Comparison of ENCODE assay signal across 1 cellular context in the genomic region with DNA sequence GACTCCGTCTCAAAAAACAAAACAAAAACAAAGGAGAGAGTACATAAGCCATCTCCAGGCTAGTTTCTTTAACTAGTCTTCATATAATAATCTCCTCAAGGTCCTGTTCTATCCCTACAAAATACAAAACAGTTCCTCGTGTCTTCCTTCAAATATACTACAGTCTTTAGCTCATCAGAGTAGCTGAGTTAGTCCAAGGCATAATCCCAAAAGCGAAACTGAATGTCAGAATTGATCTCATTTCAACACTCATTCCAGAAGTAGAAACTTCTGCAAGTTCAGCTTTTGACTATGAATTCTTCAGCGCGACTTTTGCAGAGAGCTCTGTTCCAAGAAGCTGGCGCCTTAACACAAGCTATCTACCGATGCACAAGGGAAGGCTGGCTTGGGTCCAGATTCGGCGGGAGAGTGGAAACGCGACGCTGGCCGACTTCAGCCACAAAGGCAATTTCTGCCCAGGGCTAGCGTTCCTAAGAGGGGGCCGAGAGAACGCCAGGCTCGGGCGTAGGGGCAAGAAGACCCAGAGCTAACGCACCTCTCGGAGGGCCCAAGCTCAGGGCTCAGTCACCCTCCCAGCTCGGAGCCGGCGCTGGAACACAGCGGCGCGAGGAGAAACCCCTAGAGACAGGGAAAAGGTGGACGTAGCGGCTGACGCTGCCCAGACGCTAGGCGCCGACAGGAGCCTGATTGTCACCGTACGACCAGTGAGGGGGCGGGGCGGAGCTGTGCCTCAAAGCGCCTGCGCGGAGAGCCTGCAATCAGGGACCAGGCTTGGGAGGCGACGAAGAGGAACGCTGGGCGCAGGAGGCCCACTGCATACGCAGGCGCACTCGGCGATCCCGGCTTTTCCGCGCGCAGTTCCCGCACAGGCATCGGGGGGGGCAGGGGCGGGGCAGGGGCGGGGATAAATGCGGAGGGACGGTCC.
TF ChIP-seq lines count a peak whose summit lies in the region.

No MANE protein-coding gene starts in this region.

TF ChIP-seq in HepG2, 621 proteins besides CTCF, POLR2A, EP300 and RAD21 (continued from another document and continues in another):
- no peak for TF ChIP-seq CHCHD3 (CRISPR knock-in tag; IDR thresholded peaks at IDR 0.05)
- no peak for TF ChIP-seq ZNF432 (CRISPR knock-in tag; IDR thresholded peaks at IDR 0.05; ENCODE audit: borderline replicate concordance)
- no peak for TF ChIP-seq FOXM1 (CRISPR knock-in tag; IDR thresholded peaks at IDR 0.05)
- TF ChIP-seq KLF15 (CRISPR knock-in tag; IDR thresholded peaks at IDR 0.05; ENCODE audit: borderline replicate concordance): 0 out of 2 replicates have a peak, but pooled peaks have one; percentile 63
- TF ChIP-seq HDAC2 (CRISPR knock-in tag; IDR thresholded peaks at IDR 0.05): peak; percentile 32
- no peak for TF ChIP-seq SIN3B (IDR thresholded peaks at IDR 0.05; ENCODE audit: low read length)
- peak; percentile 83 for TF ChIP-seq HNF1B (CRISPR knock-in tag; IDR thresholded peaks at IDR 0.05)
- peak; percentile 83 for TF ChIP-seq ASH2L (IDR thresholded peaks at IDR 0.05; ENCODE audit: insufficient read length, low read depth, low read length)
- no peak for TF ChIP-seq HNF4G (IDR thresholded peaks at IDR 0.05; ENCODE audit: borderline replicate concordance, low read depth, low read length)
- no peak for TF ChIP-seq HNF4G (CRISPR knock-in tag; IDR thresholded peaks at IDR 0.05; ENCODE audit: borderline replicate concordance, low read depth)
- TF ChIP-seq ZNF576 (CRISPR knock-in tag; IDR thresholded peaks at IDR 0.05): no peak
- TF ChIP-seq ZNF484 (CRISPR knock-in tag; IDR thresholded peaks at IDR 0.05; ENCODE audit: borderline replicate concordance, low read depth): no peak
- TF ChIP-seq, protein P1, sequence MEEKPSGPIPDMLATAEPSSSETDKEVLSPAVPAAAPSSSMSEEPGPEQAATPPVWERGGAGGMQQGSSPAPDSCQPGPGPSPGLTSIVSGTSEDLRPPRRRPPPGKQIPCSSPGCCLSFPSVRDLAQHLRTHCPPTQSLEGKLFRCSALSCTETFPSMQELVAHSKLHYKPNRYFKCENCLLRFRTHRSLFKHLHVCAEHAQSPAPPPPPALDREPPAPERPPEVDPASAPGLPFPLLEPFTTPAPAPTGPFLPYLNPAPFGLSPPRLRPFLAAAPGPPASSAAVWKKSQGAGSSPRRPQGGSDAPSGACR (CRISPR knock-in tag; IDR thresholded peaks at IDR 0.05): no peak
- TF ChIP-seq SP4 (CRISPR knock-in tag; IDR thresholded peaks at IDR 0.05): peak; percentile 69; the same call in 1 of the 2 replicates
- no peak for TF ChIP-seq FOXO4 (CRISPR knock-in tag; conservative IDR thresholded peaks at IDR 0.05)
- peak; percentile 35; the same call in 1 of the 2 replicates for TF ChIP-seq ZNF34 (CRISPR knock-in tag; IDR thresholded peaks at IDR 0.05; ENCODE audit: borderline replicate concordance)
- TF ChIP-seq REST (IDR thresholded peaks at IDR 0.05; ENCODE audit: borderline replicate concordance in 1 of 2, low read depth in 1 of 2, low read length in 2 of 2): peak in 1 of 2 experiments; percentile 28; a peak in 1 of 4 replicates
- no peak for TF ChIP-seq TFE3 (CRISPR knock-in tag; IDR thresholded peaks at IDR 0.05)
- no peak for TF ChIP-seq ZNF17 (CRISPR knock-in tag; IDR thresholded peaks at IDR 0.05)
- no peak for TF ChIP-seq NFRKB (IDR thresholded peaks at IDR 0.05)
- 0 out of 2 replicates have a peak, but pooled peaks have one; percentile 49 for TF ChIP-seq ZNF143 (CRISPR knock-in tag; IDR thresholded peaks at IDR 0.05)
- TF ChIP-seq IRF1 (CRISPR knock-in tag; IDR thresholded peaks at IDR 0.05; ENCODE audit: low read depth): 0 out of 2 replicates have a peak, but pooled peaks have one; percentile 67
- TF ChIP-seq ARID4A (CRISPR knock-in tag; IDR thresholded peaks at IDR 0.05; ENCODE audit: borderline replicate concordance): peak; percentile 72
- peak; percentile 71; the same call in 1 of the 2 replicates for TF ChIP-seq ZNF101 (CRISPR knock-in tag; IDR thresholded peaks at IDR 0.05; ENCODE audit: borderline replicate concordance, low read depth)
- no peak for TF ChIP-seq ZNF563 (CRISPR knock-in tag; IDR thresholded peaks at IDR 0.05)
- 0 out of 2 replicates have a peak, but pooled peaks have one; percentile 57 for TF ChIP-seq YEATS4 (CRISPR knock-in tag; IDR thresholded peaks at IDR 0.05; ENCODE audit: borderline replicate concordance)
- TF ChIP-seq, protein P2, sequence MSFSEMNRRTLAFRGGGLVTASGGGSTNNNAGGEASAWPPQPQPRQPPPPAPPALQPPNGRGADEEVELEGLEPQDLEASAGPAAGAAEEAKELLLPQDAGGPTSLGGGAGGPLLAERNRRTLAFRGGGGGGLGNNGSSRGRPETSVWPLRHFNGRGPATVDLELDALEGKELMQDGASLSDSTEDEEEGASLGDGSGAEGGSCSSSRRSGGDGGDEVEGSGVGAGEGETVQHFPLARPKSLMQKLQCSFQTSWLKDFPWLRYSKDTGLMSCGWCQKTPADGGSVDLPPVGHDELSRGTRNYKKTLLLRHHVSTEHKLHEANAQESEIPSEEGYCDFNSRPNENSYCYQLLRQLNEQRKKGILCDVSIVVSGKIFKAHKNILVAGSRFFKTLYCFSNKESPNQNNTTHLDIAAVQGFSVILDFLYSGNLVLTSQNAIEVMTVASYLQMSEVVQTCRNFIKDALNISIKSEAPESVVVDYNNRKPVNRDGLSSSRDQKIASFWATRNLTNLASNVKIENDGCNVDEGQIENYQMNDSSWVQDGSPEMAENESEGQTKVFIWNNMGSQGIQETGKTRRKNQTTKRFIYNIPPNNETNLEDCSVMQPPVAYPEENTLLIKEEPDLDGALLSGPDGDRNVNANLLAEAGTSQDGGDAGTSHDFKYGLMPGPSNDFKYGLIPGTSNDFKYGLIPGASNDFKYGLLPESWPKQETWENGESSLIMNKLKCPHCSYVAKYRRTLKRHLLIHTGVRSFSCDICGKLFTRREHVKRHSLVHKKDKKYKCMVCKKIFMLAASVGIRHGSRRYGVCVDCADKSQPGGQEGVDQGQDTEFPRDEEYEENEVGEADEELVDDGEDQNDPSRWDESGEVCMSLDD (CRISPR knock-in tag; IDR thresholded peaks at IDR 0.05; ENCODE audit: borderline replicate concordance): 0 out of 2 replicates have a peak, but pooled peaks have one; percentile 22
- peak; percentile 86 for TF ChIP-seq ZNF292 (CRISPR knock-in tag; IDR thresholded peaks at IDR 0.05; ENCODE audit: borderline replicate concordance, low read depth)
- TF ChIP-seq ZNF547 (CRISPR knock-in tag; IDR thresholded peaks at IDR 0.05): no peak
- peak; percentile 33; the same call in 1 of the 2 replicates for TF ChIP-seq ZSCAN12 (CRISPR knock-in tag; IDR thresholded peaks at IDR 0.05)
- TF ChIP-seq HNRNPH1 (optimal IDR thresholded peaks at IDR 0.05; ENCODE audit: low read depth, low read length): no peak
- no peak for TF ChIP-seq ZFP36L1 (CRISPR knock-in tag; IDR thresholded peaks at IDR 0.05)
- TF ChIP-seq ZNF33A (CRISPR knock-in tag; IDR thresholded peaks at IDR 0.05; ENCODE audit: borderline replicate concordance): no peak
- no peak for TF ChIP-seq ZNF274 (CRISPR knock-in tag; IDR thresholded peaks at IDR 0.05)
- no peak for TF ChIP-seq JDP2 (CRISPR knock-in tag; IDR thresholded peaks at IDR 0.05; ENCODE audit: borderline replicate concordance)
- TF ChIP-seq HNRNPUL1 (IDR thresholded peaks at IDR 0.05; ENCODE audit: low read depth, low read length): no peak
- no peak for TF ChIP-seq ARNT2 (CRISPR knock-in tag; IDR thresholded peaks at IDR 0.05; ENCODE audit: low read depth)
